ENCODE assay signal across 1 cellular context in genomic region chr19:38223119-38223523, GRCh38.
TF ChIP-seq lines count a peak whose summit lies in the region.

No MANE protein-coding gene starts in this region.

TF ChIP-seq in HCT116, 20 proteins besides CTCF, POLR2A, EP300 and RAD21 (continued from another document):
- TF ChIP-seq, protein P1, sequence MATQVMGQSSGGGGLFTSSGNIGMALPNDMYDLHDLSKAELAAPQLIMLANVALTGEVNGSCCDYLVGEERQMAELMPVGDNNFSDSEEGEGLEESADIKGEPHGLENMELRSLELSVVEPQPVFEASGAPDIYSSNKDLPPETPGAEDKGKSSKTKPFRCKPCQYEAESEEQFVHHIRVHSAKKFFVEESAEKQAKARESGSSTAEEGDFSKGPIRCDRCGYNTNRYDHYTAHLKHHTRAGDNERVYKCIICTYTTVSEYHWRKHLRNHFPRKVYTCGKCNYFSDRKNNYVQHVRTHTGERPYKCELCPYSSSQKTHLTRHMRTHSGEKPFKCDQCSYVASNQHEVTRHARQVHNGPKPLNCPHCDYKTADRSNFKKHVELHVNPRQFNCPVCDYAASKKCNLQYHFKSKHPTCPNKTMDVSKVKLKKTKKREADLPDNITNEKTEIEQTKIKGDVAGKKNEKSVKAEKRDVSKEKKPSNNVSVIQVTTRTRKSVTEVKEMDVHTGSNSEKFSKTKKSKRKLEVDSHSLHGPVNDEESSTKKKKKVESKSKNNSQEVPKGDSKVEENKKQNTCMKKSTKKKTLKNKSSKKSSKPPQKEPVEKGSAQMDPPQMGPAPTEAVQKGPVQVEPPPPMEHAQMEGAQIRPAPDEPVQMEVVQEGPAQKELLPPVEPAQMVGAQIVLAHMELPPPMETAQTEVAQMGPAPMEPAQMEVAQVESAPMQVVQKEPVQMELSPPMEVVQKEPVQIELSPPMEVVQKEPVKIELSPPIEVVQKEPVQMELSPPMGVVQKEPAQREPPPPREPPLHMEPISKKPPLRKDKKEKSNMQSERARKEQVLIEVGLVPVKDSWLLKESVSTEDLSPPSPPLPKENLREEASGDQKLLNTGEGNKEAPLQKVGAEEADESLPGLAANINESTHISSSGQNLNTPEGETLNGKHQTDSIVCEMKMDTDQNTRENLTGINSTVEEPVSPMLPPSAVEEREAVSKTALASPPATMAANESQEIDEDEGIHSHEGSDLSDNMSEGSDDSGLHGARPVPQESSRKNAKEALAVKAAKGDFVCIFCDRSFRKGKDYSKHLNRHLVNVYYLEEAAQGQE (IDR thresholded peaks at IDR 0.05; ENCODE audit: low read depth): no peak
- TF ChIP-seq CEBPB (IDR thresholded peaks at IDR 0.05; ENCODE audit: low read depth) (no peak), EZH2 (IDR thresholded peaks at IDR 0.05) (no peak), ATF3 (IDR thresholded peaks at IDR 0.05) (no peak), JUND (IDR thresholded peaks at IDR 0.05) (no peak), ZNF274 (IDR thresholded peaks at IDR 0.05; ENCODE audit: low read depth, low read length) (no peak), SP1 (IDR thresholded peaks at IDR 0.05; ENCODE audit: low read depth) (no peak), CBX3 (IDR thresholded peaks at IDR 0.05; ENCODE audit: low read depth) (no peak), SRF (IDR thresholded peaks at IDR 0.05; ENCODE audit: low read depth) (no peak), ZFX (IDR thresholded peaks at IDR 0.05) (no peak), POLR2AphosphoS5 (IDR thresholded peaks at IDR 0.05; ENCODE audit: low read depth, low read length) (no peak)
